1 cellular context compared by ENCODE assay signal in the genomic region with DNA sequence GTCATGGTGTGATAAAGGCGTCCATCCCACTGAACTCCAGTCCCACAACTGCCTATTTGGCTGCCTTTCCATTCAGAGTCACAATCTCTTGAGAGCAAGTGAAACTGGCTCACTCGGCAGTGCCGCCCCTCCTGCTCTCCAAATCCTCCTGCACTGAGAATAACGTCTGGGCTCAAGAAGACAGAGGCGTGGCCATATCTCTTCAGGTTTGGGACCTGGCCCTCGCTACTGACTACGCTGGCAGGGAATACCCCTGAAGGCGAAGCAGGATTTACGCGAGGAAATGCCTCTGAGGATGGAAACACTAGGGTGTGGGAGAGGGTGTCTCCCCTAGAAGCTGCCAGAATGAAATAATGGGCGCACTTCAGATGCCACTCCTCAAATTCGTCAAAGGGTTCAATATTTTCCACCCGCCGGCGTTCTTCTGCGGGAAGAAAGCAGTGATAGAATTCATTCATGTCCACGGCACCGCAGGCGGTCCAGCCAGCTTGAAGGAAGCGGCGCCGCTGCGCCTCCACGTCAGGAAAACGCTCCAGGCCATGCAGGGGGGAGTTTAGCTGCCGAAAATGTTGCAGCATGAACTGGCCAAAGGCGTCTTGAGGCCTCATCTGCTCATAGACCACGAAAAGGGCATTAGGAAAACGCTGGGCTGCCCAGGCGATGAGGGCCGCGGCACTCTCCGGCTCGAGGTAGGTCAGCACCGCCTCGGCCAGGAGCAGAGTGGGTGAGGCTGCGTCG.
TF ChIP-seq lines count a peak whose summit lies in the region.

No MANE protein-coding gene starts in this region.

TF ChIP-seq in HCT116, 20 proteins besides CTCF, POLR2A, EP300 and RAD21 (continued from another document):
- TF ChIP-seq, protein P1, sequence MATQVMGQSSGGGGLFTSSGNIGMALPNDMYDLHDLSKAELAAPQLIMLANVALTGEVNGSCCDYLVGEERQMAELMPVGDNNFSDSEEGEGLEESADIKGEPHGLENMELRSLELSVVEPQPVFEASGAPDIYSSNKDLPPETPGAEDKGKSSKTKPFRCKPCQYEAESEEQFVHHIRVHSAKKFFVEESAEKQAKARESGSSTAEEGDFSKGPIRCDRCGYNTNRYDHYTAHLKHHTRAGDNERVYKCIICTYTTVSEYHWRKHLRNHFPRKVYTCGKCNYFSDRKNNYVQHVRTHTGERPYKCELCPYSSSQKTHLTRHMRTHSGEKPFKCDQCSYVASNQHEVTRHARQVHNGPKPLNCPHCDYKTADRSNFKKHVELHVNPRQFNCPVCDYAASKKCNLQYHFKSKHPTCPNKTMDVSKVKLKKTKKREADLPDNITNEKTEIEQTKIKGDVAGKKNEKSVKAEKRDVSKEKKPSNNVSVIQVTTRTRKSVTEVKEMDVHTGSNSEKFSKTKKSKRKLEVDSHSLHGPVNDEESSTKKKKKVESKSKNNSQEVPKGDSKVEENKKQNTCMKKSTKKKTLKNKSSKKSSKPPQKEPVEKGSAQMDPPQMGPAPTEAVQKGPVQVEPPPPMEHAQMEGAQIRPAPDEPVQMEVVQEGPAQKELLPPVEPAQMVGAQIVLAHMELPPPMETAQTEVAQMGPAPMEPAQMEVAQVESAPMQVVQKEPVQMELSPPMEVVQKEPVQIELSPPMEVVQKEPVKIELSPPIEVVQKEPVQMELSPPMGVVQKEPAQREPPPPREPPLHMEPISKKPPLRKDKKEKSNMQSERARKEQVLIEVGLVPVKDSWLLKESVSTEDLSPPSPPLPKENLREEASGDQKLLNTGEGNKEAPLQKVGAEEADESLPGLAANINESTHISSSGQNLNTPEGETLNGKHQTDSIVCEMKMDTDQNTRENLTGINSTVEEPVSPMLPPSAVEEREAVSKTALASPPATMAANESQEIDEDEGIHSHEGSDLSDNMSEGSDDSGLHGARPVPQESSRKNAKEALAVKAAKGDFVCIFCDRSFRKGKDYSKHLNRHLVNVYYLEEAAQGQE (IDR thresholded peaks at IDR 0.05; ENCODE audit: low read depth) = no peak
- no peak for TF ChIP-seq JUND (IDR thresholded peaks at IDR 0.05)
- no peak for TF ChIP-seq CEBPB (IDR thresholded peaks at IDR 0.05; ENCODE audit: low read depth)
- no peak for TF ChIP-seq EGR1 (IDR thresholded peaks at IDR 0.05; ENCODE audit: low read depth)
- no peak for TF ChIP-seq FOSL1 (IDR thresholded peaks at IDR 0.05; ENCODE audit: low read depth)
- no peak for TF ChIP-seq SRF (IDR thresholded peaks at IDR 0.05; ENCODE audit: low read depth)
- no peak for TF ChIP-seq ZNF274 (IDR thresholded peaks at IDR 0.05; ENCODE audit: low read depth, low read length)
- no peak for TF ChIP-seq ATF3 (IDR thresholded peaks at IDR 0.05)
